In genomic region chr9:4667681-4668080, GRCh38 we compare ENCODE assay signal across 22 cellular contexts. TPM values are rescaled to one million over a fixed set of nuclear protein-coding genes. Genes with fewer than 3 reads are reported as not detected.
A peak's percentile ranks its signal among the peaks of the same experiment; 100 is the strongest.
DNase-seq lines count a peak whose midpoint lies in the region; ATAC-seq, FAIRE-seq and TF ChIP-seq lines count a peak whose summit lies in the region.
"Had no signal": no experiment of that assay in that cellular context is flagged by ENCODE, and none has a peak within 500 bp of the region (broad histone marks: within the 10 kb centered on the region; RNA-seq: fewer than 3 reads in every experiment).

No MANE protein-coding gene starts in this region.

- POLR2A ChIA-PET in activated CD8-positive, alpha-beta T cell treated with anti-CD3 and anti-CD28 coated beads, Interleukin-2, amount 10 ng/mL, durations not matched to agents 7 days and 5 days (lab: Charles Lee) = interaction anchor here (0.8 kb wide), 1 partner anchor 12 kb away, joined by 3 read pairs; the partner anchor contains the start of gene CDC37L1
- POLR2A ChIA-PET in activated CD8-positive, alpha-beta T cell treated with anti-CD3 and anti-CD28 coated beads for 36 hours (lab: Charles Lee) = no interaction called here
- POLR2A ChIA-PET in naive thymus-derived CD4-positive, alpha-beta T cell (lab: Charles Lee) = interaction anchor here (0.8 to 8.8 kb wide), 8 partner anchors 8 to 73 kb away, joined by 3 to 120 read pairs (median 8); partner anchors contain the start of genes AK3 and CDC37L1

- no peak for TF ChIP-seq POLR2A in GM12892 (IDR thresholded peaks at IDR 0.05; ENCODE audit: low read depth, low read length)

- H3K4me3 Mint-ChIP-seq in activated CD8-positive, alpha-beta T cell treated with anti-CD3 and anti-CD28 coated beads, Interleukin-2, amount 10 ng/mL, durations not matched to agents 7 days and 5 days = no peak overlapping the region
- H3K4me3 Mint-ChIP-seq in activated CD8-positive, alpha-beta T cell treated with anti-CD3 and anti-CD28 coated beads for 36 hours = no peak overlapping the region
- peak overlapping the region; percentile 46 to 100 (median 68) for H3K4me3 Mint-ChIP-seq in CD4-positive, CD25-positive, alpha-beta regulatory T cell
- H3K4me3 Mint-ChIP-seq in naive thymus-derived CD4-positive, alpha-beta T cell = peak overlapping the region in 8 of 10 donors; percentile 33 to 98 (median 76)

- peaks cover 22% of the 10 kb centered on the region for H3K27me3 Mint-ChIP-seq in activated CD8-positive, alpha-beta T cell treated with anti-CD3 and anti-CD28 coated beads, Interleukin-2, amount 10 ng/mL, durations not matched to agents 7 days and 5 days (ENCODE audit: low read depth)
- no peaks in the 10 kb centered on the region for H3K27me3 Mint-ChIP-seq in activated CD8-positive, alpha-beta T cell treated with anti-CD3 and anti-CD28 coated beads for 36 hours
- H3K27me3 Mint-ChIP-seq in CD4-positive, CD25-positive, alpha-beta regulatory T cell = no peaks in the 10 kb centered on the region
- peaks cover 0 to 3% (median 0%) of the 10 kb centered on the region in 5 donors for H3K27me3 Mint-ChIP-seq in naive thymus-derived CD4-positive, alpha-beta T cell

- H3K36me3 ChIP-seq in CD4-positive, CD25-positive, alpha-beta regulatory T cell (ENCODE audit: control insufficient read depth, insufficient read depth, low read length) = no peaks in the 10 kb centered on the region
- no peaks in the 10 kb centered on the region for H3K36me3 ChIP-seq in naive thymus-derived CD4-positive, alpha-beta T cell (ENCODE audit: control insufficient read depth in 2 of 3, insufficient read depth in 3 of 3, low read length in 3 of 3)
- H3K36me3 ChIP-seq: Peyer's patch had no signal

- H3K4me1 ChIP-seq in CD4-positive, CD25-positive, alpha-beta regulatory T cell (ENCODE audit: control insufficient read depth, insufficient read depth, low read length, poor library complexity, severe bottlenecking) = peaks cover 53% of the 10 kb centered on the region
- peaks cover 17 to 53% of the 10 kb centered on the region in 2 donors for H3K4me1 ChIP-seq in naive thymus-derived CD4-positive, alpha-beta T cell (ENCODE audit: control insufficient read depth in 2 of 2, insufficient read depth in 2 of 2, low read length in 2 of 2)

- DNase-seq in activated CD8-positive, alpha-beta T cell treated with anti-CD3 and anti-CD28 coated beads, Interleukin-2, amount 10 ng/mL, durations not matched to agents 7 days and 5 days = no peak
- DNase-seq in activated CD8-positive, alpha-beta T cell treated with anti-CD3 and anti-CD28 coated beads for 36 hours = no peak
- peak in 2 of 3 donors; percentile 58 to 60 for DNase-seq in CD4-positive, CD25-positive, alpha-beta regulatory T cell
- DNase-seq in GM12892 (ENCODE audit: insufficient read length) = no peak
- peak in 7 of 9 donors; percentile 51 to 80 (median 73) for DNase-seq in naive thymus-derived CD4-positive, alpha-beta T cell
- no peak for DNase-seq in NCI-H748 (lab: John Stamatoyannopoulos, UW; ENCODE audit: unreplicated experiment)
- DNase-seq in GM19240 (ENCODE audit: insufficient read length, low spot score) = no peak
- DNase-seq: COR-L47, DMS79, IMR-90, NCI-H1105, NCI-H146, NCI-H2029, NCI-H226, NCI-H510A treated with DMSO at 0.1 percent for 48 hours, NCI-H774, Peyer's patch had no signal

- no peaks in the 10 kb centered on the region for H3K9me3 Mint-ChIP-seq in activated CD8-positive, alpha-beta T cell treated with anti-CD3 and anti-CD28 coated beads, Interleukin-2, amount 10 ng/mL, durations not matched to agents 7 days and 5 days (ENCODE audit: insufficient read depth)
- H3K9me3 Mint-ChIP-seq in activated CD8-positive, alpha-beta T cell treated with anti-CD3 and anti-CD28 coated beads for 36 hours = no peaks in the 10 kb centered on the region
- no peaks in the 10 kb centered on the region for H3K9me3 Mint-ChIP-seq in CD4-positive, CD25-positive, alpha-beta regulatory T cell
- H3K9me3 Mint-ChIP-seq in naive thymus-derived CD4-positive, alpha-beta T cell = no peaks in the 10 kb centered on the region

- H3K4me1 Mint-ChIP-seq in activated CD8-positive, alpha-beta T cell treated with anti-CD3 and anti-CD28 coated beads, Interleukin-2, amount 10 ng/mL, durations not matched to agents 7 days and 5 days (ENCODE audit: low read depth) = peaks cover 64% of the 10 kb centered on the region
- H3K4me1 Mint-ChIP-seq in activated CD8-positive, alpha-beta T cell treated with anti-CD3 and anti-CD28 coated beads for 36 hours (ENCODE audit: low read depth) = peaks cover 64% of the 10 kb centered on the region
- H3K4me1 Mint-ChIP-seq in CD4-positive, CD25-positive, alpha-beta regulatory T cell = peaks cover 34 to 59% (median 53%) of the 10 kb centered on the region in 4 donors
- H3K4me1 Mint-ChIP-seq in naive thymus-derived CD4-positive, alpha-beta T cell = peaks cover 45 to 77% (median 68%) of the 10 kb centered on the region in 7 donors

- FAIRE-seq in GM12892 (lab: Jason Lieb, UNC) = peak; percentile 83
- FAIRE-seq: GM12891 had no signal

- TF ChIP-seq CTCF in activated CD8-positive, alpha-beta T cell treated with anti-CD3 and anti-CD28 coated beads for 36 hours (IDR thresholded peaks at IDR 0.05) = no peak

- peak; percentile 24 for ATAC-seq in activated CD8-positive, alpha-beta T cell treated with anti-CD3 and anti-CD28 coated beads, Interleukin-2, amount 10 ng/mL, durations not matched to agents 7 days and 5 days
- no peak for ATAC-seq in activated CD8-positive, alpha-beta T cell treated with anti-CD3 and anti-CD28 coated beads for 36 hours
- ATAC-seq in CD4-positive, CD25-positive, alpha-beta regulatory T cell (ENCODE audit: low read depth in 2 of 2) = peak; percentile 80
- peak; percentile 72 for ATAC-seq in naive thymus-derived CD4-positive, alpha-beta T cell
- ATAC-seq: SK-N-SH treated with all-trans-retinoic acid at 6 μM for 48 hours had no signal

- peaks cover 3% of the 10 kb centered on the region for H3K27me3 ChIP-seq in CD4-positive, CD25-positive, alpha-beta regulatory T cell (ENCODE audit: control insufficient read depth, insufficient read depth, low read length)
- H3K27me3 ChIP-seq in naive thymus-derived CD4-positive, alpha-beta T cell (ENCODE audit: control insufficient read depth in 2 of 2, insufficient read depth in 2 of 2, low read length in 2 of 2) = no peaks in the 10 kb centered on the region
- H3K27me3 ChIP-seq: Peyer's patch had no signal

- intact Hi-C loops in activated CD8-positive, alpha-beta T cell treated with anti-CD3 and anti-CD28 coated beads for 36 hours (cut with micrococcal nuclease) = no loop called here
- intact Hi-C loops in naive thymus-derived CD4-positive, alpha-beta T cell (cut with micrococcal nuclease) = loop anchor here (1.0 to 10.0 kb wide), 7 partner anchors 12 to 1747 kb away; partner anchors contain the start of genes CDC37L1 (in 1 of the 2), ERMP1 (in 1 of the 2), RLN1 (in 1 of the 2) and UHRF2 (in 1 of the 2)

- peaks cover 9% of the 10 kb centered on the region for H3K36me3 Mint-ChIP-seq in activated CD8-positive, alpha-beta T cell treated with anti-CD3 and anti-CD28 coated beads, Interleukin-2, amount 10 ng/mL, durations not matched to agents 7 days and 5 days (ENCODE audit: low read depth)
- no peaks in the 10 kb centered on the region for H3K36me3 Mint-ChIP-seq in activated CD8-positive, alpha-beta T cell treated with anti-CD3 and anti-CD28 coated beads for 36 hours (ENCODE audit: low read depth)
- H3K36me3 Mint-ChIP-seq in CD4-positive, CD25-positive, alpha-beta regulatory T cell = no peaks in the 10 kb centered on the region
- H3K36me3 Mint-ChIP-seq in naive thymus-derived CD4-positive, alpha-beta T cell = peaks cover 0 to 7% (median 0%) of the 10 kb centered on the region in 5 donors

- H3K4me3 ChIP-seq in CD4-positive, CD25-positive, alpha-beta regulatory T cell (ENCODE audit: low read depth, low read length) = peak overlapping the region; percentile 87
- H3K4me3 ChIP-seq in naive thymus-derived CD4-positive, alpha-beta T cell (ENCODE audit: low read length) = no peak overlapping the region
- H3K4me3 ChIP-seq: Peyer's patch had no signal

- no peak overlapping the region for H3K27ac Mint-ChIP-seq in activated CD8-positive, alpha-beta T cell treated with anti-CD3 and anti-CD28 coated beads, Interleukin-2, amount 10 ng/mL, durations not matched to agents 7 days and 5 days
- H3K27ac Mint-ChIP-seq in activated CD8-positive, alpha-beta T cell treated with anti-CD3 and anti-CD28 coated beads for 36 hours = no peak overlapping the region
- peak overlapping the region; percentile 82 to 98 (median 84) for H3K27ac Mint-ChIP-seq in CD4-positive, CD25-positive, alpha-beta regulatory T cell
- H3K27ac Mint-ChIP-seq in naive thymus-derived CD4-positive, alpha-beta T cell = peak overlapping the region in 8 of 9 donors; percentile 84 to 96 (median 94)

- no peak overlapping the region for H3K27ac ChIP-seq in CD4-positive, CD25-positive, alpha-beta regulatory T cell (ENCODE audit: insufficient read depth, low read length, poor library complexity, severe bottlenecking)
- peak overlapping the region; percentile 35 for H3K27ac ChIP-seq in naive thymus-derived CD4-positive, alpha-beta T cell (ENCODE audit: low read depth, low read length)
- H3K27ac ChIP-seq: C4-2B had no signal

- CTCF ChIA-PET in activated CD8-positive, alpha-beta T cell treated with anti-CD3 and anti-CD28 coated beads, Interleukin-2, amount 10 ng/mL, durations not matched to agents 7 days and 5 days (lab: Charles Lee) = interaction anchor here (0.8 kb wide), 1 partner anchor 63 kb away, joined by 3 read pairs; no protein-coding TSS in a partner anchor
- CTCF ChIA-PET in activated CD8-positive, alpha-beta T cell treated with anti-CD3 and anti-CD28 coated beads for 36 hours (lab: Charles Lee) = no interaction called here
- CTCF ChIA-PET in naive thymus-derived CD4-positive, alpha-beta T cell (lab: Charles Lee) = no interaction called here

- no peaks in the 10 kb centered on the region for H3K9me3 ChIP-seq in CD4-positive, CD25-positive, alpha-beta regulatory T cell (ENCODE audit: control insufficient read depth in 2 of 2, low read length in 2 of 2)
- no peaks in the 10 kb centered on the region for H3K9me3 ChIP-seq in naive thymus-derived CD4-positive, alpha-beta T cell (ENCODE audit: control insufficient read depth in 2 of 3, low read length in 3 of 3)
- H3K9me3 ChIP-seq: Peyer's patch had no signal

RNA-seq across cellular contexts. Expression of gene SPATA6L, which starts 1.4 kb away (rescaled TPM):
- under 1 TPM; 0.29 to 0.76 TPM for total RNA-seq in activated CD8-positive, alpha-beta T cell treated with anti-CD3 and anti-CD28 coated beads, Interleukin-2, amount 10 ng/mL, durations not matched to agents 7 days and 5 days
- under 1 TPM; 0.43 to 0.78 TPM for total RNA-seq in activated CD8-positive, alpha-beta T cell treated with anti-CD3 and anti-CD28 coated beads for 36 hours
- 2.5 TPM for total RNA-seq in CD4-positive, CD25-positive, alpha-beta regulatory T cell
- polyA plus RNA-seq in CD4-positive, CD25-positive, alpha-beta regulatory T cell = 1 to 10 TPM in 2 of 4 donors, under 1 TPM in 2; 0.21 to 1.9 (median 0.99) TPM
- 0.68 TPM for polyA plus RNA-seq in GM12892 (2012; ENCODE audit: missing spikeins)
- 1 to 10 TPM in 4 of 5 experiments, under 1 TPM in 1; 0.89 to 9.2 (median 5.6) TPM for total RNA-seq in naive thymus-derived CD4-positive, alpha-beta T cell
- under 1 TPM; 0.40 to 0.68 TPM for polyA plus RNA-seq in naive thymus-derived CD4-positive, alpha-beta T cell
- total RNA-seq: A172, H4 had no signal

RNA-seq across cellular contexts. Expression of gene PLPP6, which starts 5.6 kb away (rescaled TPM):
- total RNA-seq in activated CD8-positive, alpha-beta T cell treated with anti-CD3 and anti-CD28 coated beads, Interleukin-2, amount 10 ng/mL, durations not matched to agents 7 days and 5 days = 1 to 10 TPM; 5.2 to 6.0 TPM
- 1 to 10 TPM; 2.8 to 3.2 TPM for total RNA-seq in activated CD8-positive, alpha-beta T cell treated with anti-CD3 and anti-CD28 coated beads for 36 hours
- 7.3 TPM for total RNA-seq in CD4-positive, CD25-positive, alpha-beta regulatory T cell
- polyA plus RNA-seq in CD4-positive, CD25-positive, alpha-beta regulatory T cell = 1 to 10 TPM; 5.0 to 9.6 (median 8.9) TPM
- polyA plus RNA-seq in GM12892 (2012; ENCODE audit: missing spikeins) = 4.8 TPM
- 10 to 100 TPM in 3 of 5 experiments, 1 to 10 TPM in 2; 7.4 to 24.1 (median 10.2) TPM for total RNA-seq in naive thymus-derived CD4-positive, alpha-beta T cell
- polyA plus RNA-seq in naive thymus-derived CD4-positive, alpha-beta T cell = 1 to 10 TPM; 6.0 to 8.1 TPM

RNA-seq across cellular contexts. Expression of gene CDC37L1, which starts 11.7 kb away (rescaled TPM):
- 1 to 10 TPM; 8.0 to 8.9 TPM for total RNA-seq in activated CD8-positive, alpha-beta T cell treated with anti-CD3 and anti-CD28 coated beads, Interleukin-2, amount 10 ng/mL, durations not matched to agents 7 days and 5 days
- total RNA-seq in activated CD8-positive, alpha-beta T cell treated with anti-CD3 and anti-CD28 coated beads for 36 hours = 10 to 100 TPM; 10.0 to 10.2 TPM
- 26.2 TPM for total RNA-seq in CD4-positive, CD25-positive, alpha-beta regulatory T cell
- polyA plus RNA-seq in CD4-positive, CD25-positive, alpha-beta regulatory T cell = 10 to 100 TPM; 14.3 to 27.3 (median 22.6) TPM
- polyA plus RNA-seq in GM12892 (2012; ENCODE audit: missing spikeins) = 8.4 TPM
- total RNA-seq in naive thymus-derived CD4-positive, alpha-beta T cell = 10 to 100 TPM; 13.4 to 28.0 (median 22.9) TPM
- polyA plus RNA-seq in naive thymus-derived CD4-positive, alpha-beta T cell = 10 to 100 TPM; 21.2 to 21.9 TPM

Comparison
In these comparisons a context has a peak if more than half of its experiments do, and no peak if none do; other contexts are left out.
1. DNase-seq: peak in CD4-positive, CD25-positive, alpha-beta regulatory T cell (2 of 3) and naive thymus-derived CD4-positive, alpha-beta T cell (7 of 9); none in activated CD8-positive, alpha-beta T cell treated with anti-CD3 and anti-CD28 coated beads, Interleukin-2, amount 10 ng/mL, durations not matched to agents 7 days and 5 days (single experiment), activated CD8-positive, alpha-beta T cell treated with anti-CD3 and anti-CD28 coated beads for 36 hours (single experiment), GM12892 (single experiment), NCI-H748 (single experiment) and GM19240 (single experiment).
2. H3K27ac Mint-ChIP-seq: peak in CD4-positive, CD25-positive, alpha-beta regulatory T cell (3 of 3) and naive thymus-derived CD4-positive, alpha-beta T cell (8 of 9); none in activated CD8-positive, alpha-beta T cell treated with anti-CD3 and anti-CD28 coated beads, Interleukin-2, amount 10 ng/mL, durations not matched to agents 7 days and 5 days (single experiment) and activated CD8-positive, alpha-beta T cell treated with anti-CD3 and anti-CD28 coated beads for 36 hours (single experiment).
3. H3K4me3 Mint-ChIP-seq: peak in CD4-positive, CD25-positive, alpha-beta regulatory T cell (4 of 4) and naive thymus-derived CD4-positive, alpha-beta T cell (8 of 10); none in activated CD8-positive, alpha-beta T cell treated with anti-CD3 and anti-CD28 coated beads, Interleukin-2, amount 10 ng/mL, durations not matched to agents 7 days and 5 days (single experiment) and activated CD8-positive, alpha-beta T cell treated with anti-CD3 and anti-CD28 coated beads for 36 hours (single experiment).